Comparison of ENCODE assay signal across 19 cellular contexts in genomic region chr13:114266241-114266640, GRCh38.
"Had no signal": no experiment of that assay in that cellular context is flagged by ENCODE, and none has a peak within 500 bp of the region (broad histone marks: within the 10 kb centered on the region; RNA-seq: fewer than 3 reads in every experiment).

No MANE protein-coding gene starts in this region.

- H3K4me2 ChIP-seq: hepatocyte had no signal

- H3K4me3 Mint-ChIP-seq: activated naive CD8-positive, alpha-beta T cell treated with anti-CD3 and anti-CD28 coated beads, Interleukin-2, amount 10 ng/mL, durations not matched to agents 7 days and 5 days; brain had no signal

- FAIRE-seq: islet of Langerhans had no signal

- H3K27me3 Mint-ChIP-seq: activated naive CD8-positive, alpha-beta T cell treated with anti-CD3 and anti-CD28 coated beads, Interleukin-2, amount 10 ng/mL, durations not matched to agents 7 days and 5 days; naive thymus-derived CD8-positive, alpha-beta T cell had no signal

- H3K27ac Mint-ChIP-seq: activated naive CD8-positive, alpha-beta T cell treated with anti-CD3 and anti-CD28 coated beads, Interleukin-2, amount 10 ng/mL, durations not matched to agents 7 days and 5 days; brain had no signal

- H3K27ac ChIP-seq: colonic mucosa, foreskin keratinocyte, hepatocyte, stomach, testis, upper lobe of right lung, WERI-Rb-1 had no signal

- H3K4me1 ChIP-seq: colonic mucosa, foreskin keratinocyte, stomach, testis, upper lobe of right lung had no signal

- H3K79me2 ChIP-seq: hepatocyte had no signal

- DNase-seq: activated CD4-positive, alpha-beta T cell treated with anti-CD3 and anti-CD28 coated beads for 1 hour; activated naive CD8-positive, alpha-beta T cell treated with anti-CD3 and anti-CD28 coated beads, Interleukin-2, amount 10 ng/mL, durations not matched to agents 7 days and 5 days; amygdala; central memory CD4-positive, alpha-beta T cell; colonic mucosa; foreskin keratinocyte; left cardiac atrium; mesendoderm; naive thymus-derived CD8-positive, alpha-beta T cell; retina; stimulated activated CD4-positive, alpha-beta T cell treated with anti-CD3 and anti-CD28 coated beads, Interleukin-2, amount 100 ng/mL, for 48 hours; stomach; T-helper 2 cell; testis; upper lobe of right lung; WERI-Rb-1 had no signal

- ATAC-seq: foreskin keratinocyte; left cardiac atrium; naive thymus-derived CD8-positive, alpha-beta T cell; upper lobe of right lung had no signal

- H3K9me3 ChIP-seq: colonic mucosa, stomach, testis, upper lobe of right lung had no signal

- H3K4me1 Mint-ChIP-seq: brain had no signal

- H2AFZ ChIP-seq: hepatocyte had no signal

- H3K4me3 ChIP-seq: colonic mucosa, hepatocyte, stomach, testis, upper lobe of right lung had no signal

- H3K27me3 ChIP-seq: colonic mucosa, foreskin keratinocyte, hepatocyte, stomach, testis, upper lobe of right lung had no signal
